ENCODE assay signal across 23 cellular contexts in genomic region chr7:31444196-31444595, GRCh38.
"Had no signal": no experiment of that assay in that cellular context is flagged by ENCODE, and none has a peak within 500 bp of the region (broad histone marks: within the 10 kb centered on the region; RNA-seq: fewer than 3 reads in every experiment).

No MANE protein-coding gene starts in this region.

- H3K4me1 ChIP-seq: heart right ventricle, left lung, tibial nerve, uterus had no signal

- H3K4me1 Mint-ChIP-seq: mesothelial cell of epicardium; naive thymus-derived CD4-positive, alpha-beta T cell; stimulated activated memory B cell treated with anti-CD40 and anti-IgM and Interleukin-4, amounts not matched to agents 10 μg/mL and 1 μg/mL and 100 μg/mL, for 72 hours; stimulated activated naive CD8-positive, alpha-beta T cell treated with anti-CD3 and anti-CD28 coated beads, Interleukin-15, amount 100 ng/mL, for 72 hours had no signal

- H3K27me3 ChIP-seq: hepatocyte, ovary, tibial nerve, uterus had no signal

- H3K36me3 ChIP-seq: heart right ventricle, left lung, ovary, tibial nerve, uterus had no signal

- H3K4me3 Mint-ChIP-seq: mesothelial cell of epicardium; naive thymus-derived CD4-positive, alpha-beta T cell; natural killer cell treated with Interleukin-12 subunit alpha and Interleukin-12 subunit beta and Interleukin-15 and Interleukin-18, amount 100 ng/mL, for 72 hours; stimulated activated memory B cell treated with anti-CD40 and anti-IgM and Interleukin-4, amounts not matched to agents 10 μg/mL and 1 μg/mL and 100 μg/mL, for 72 hours; stimulated activated naive CD8-positive, alpha-beta T cell treated with anti-CD3 and anti-CD28 coated beads, Interleukin-15, amount 100 ng/mL, for 72 hours; type B pancreatic cell had no signal

- ATAC-seq: heart right ventricle; naive thymus-derived CD4-positive, alpha-beta T cell; natural killer cell treated with Interleukin-12 subunit alpha and Interleukin-12 subunit beta and Interleukin-15 and Interleukin-18, amount 100 ng/mL, for 72 hours; stimulated activated memory B cell treated with anti-CD40 and anti-IgM and Interleukin-4, amounts not matched to agents 10 μg/mL and 1 μg/mL and 100 μg/mL, for 72 hours; stimulated activated naive CD8-positive, alpha-beta T cell treated with anti-CD3 and anti-CD28 coated beads, Interleukin-15, amount 100 ng/mL, for 72 hours had no signal

- H3K27ac ChIP-seq: heart right ventricle, hepatocyte, left lung, ovary, tibial nerve, uterus had no signal

- H3K4me3 ChIP-seq: heart right ventricle, hepatocyte, left lung, lung, ovary, tibial nerve, uterus had no signal

- H3K9me3 Mint-ChIP-seq: mesothelial cell of epicardium; stimulated activated memory B cell treated with anti-CD40 and anti-IgM and Interleukin-4, amounts not matched to agents 10 μg/mL and 1 μg/mL and 100 μg/mL, for 72 hours; stimulated activated naive CD8-positive, alpha-beta T cell treated with anti-CD3 and anti-CD28 coated beads, Interleukin-15, amount 100 ng/mL, for 72 hours; type B pancreatic cell had no signal

- H3K27ac Mint-ChIP-seq: mesothelial cell of epicardium; naive thymus-derived CD4-positive, alpha-beta T cell; natural killer cell treated with Interleukin-12 subunit alpha and Interleukin-12 subunit beta and Interleukin-15 and Interleukin-18, amount 100 ng/mL, for 72 hours; progenitor cell of endocrine pancreas; stimulated activated memory B cell treated with anti-CD40 and anti-IgM and Interleukin-4, amounts not matched to agents 10 μg/mL and 1 μg/mL and 100 μg/mL, for 72 hours; type B pancreatic cell had no signal

- DNase-seq: heart right ventricle; islet precursor cell; left cardiac atrium; left lung; naive thymus-derived CD4-positive, alpha-beta T cell; ovary; retina; small intestine; stimulated activated CD4-positive, alpha-beta T cell treated with anti-CD3 and anti-CD28 coated beads, Interleukin-1b, Interleukin-23, amount 100 ng/mL, for 48 hours; stimulated activated CD4-positive, alpha-beta T cell treated with anti-CD3 and anti-CD28 coated beads, Interleukin-2, amount 100 ng/mL, for 48 hours; stimulated activated CD4-positive, alpha-beta T cell treated with anti-CD3 and anti-CD28 coated beads, Interleukin-4, amount 100 ng/mL, for 4 hours; stimulated activated CD8-positive, alpha-beta memory T cell treated with anti-CD3 and anti-CD28 coated beads, Interleukin-4, amount 100 ng/mL, for 48 hours; stimulated activated naive CD4-positive, alpha-beta T cell treated with Interleukin-2 at 50 U/mL for 16 hours; stimulated activated naive CD8-positive, alpha-beta T cell treated with anti-CD3 and anti-CD28 coated beads, Interleukin-15, amount 100 ng/mL, for 72 hours; uterus had no signal

- H3K9me3 ChIP-seq: left lung, ovary, tibial nerve, uterus had no signal

- H3K36me3 Mint-ChIP-seq: mesothelial cell of epicardium; naive thymus-derived CD4-positive, alpha-beta T cell; natural killer cell treated with Interleukin-12 subunit alpha and Interleukin-12 subunit beta and Interleukin-15 and Interleukin-18, amount 100 ng/mL, for 72 hours; stimulated activated memory B cell treated with anti-CD40 and anti-IgM and Interleukin-4, amounts not matched to agents 10 μg/mL and 1 μg/mL and 100 μg/mL, for 72 hours; type B pancreatic cell had no signal

- H3K27me3 Mint-ChIP-seq: stimulated activated naive CD8-positive, alpha-beta T cell treated with anti-CD3 and anti-CD28 coated beads, Interleukin-15, amount 100 ng/mL, for 72 hours had no signal
